Comparison of ENCODE assay signal across 1 cellular context in genomic region chr11:66842896-66843775, GRCh38.
TF ChIP-seq lines count a peak whose summit lies in the region.

A gene with protein sequence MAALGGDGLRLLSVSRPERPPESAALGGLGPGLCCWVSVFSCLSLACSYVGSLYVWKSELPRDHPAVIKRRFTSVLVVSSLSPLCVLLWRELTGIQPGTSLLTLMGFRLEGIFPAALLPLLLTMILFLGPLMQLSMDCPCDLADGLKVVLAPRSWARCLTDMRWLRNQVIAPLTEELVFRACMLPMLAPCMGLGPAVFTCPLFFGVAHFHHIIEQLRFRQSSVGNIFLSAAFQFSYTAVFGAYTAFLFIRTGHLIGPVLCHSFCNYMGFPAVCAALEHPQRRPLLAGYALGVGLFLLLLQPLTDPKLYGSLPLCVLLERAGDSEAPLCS (plus strand): TSS chr11:66843441. CDS start chr11:66843456, 15 bp downstream.

TF ChIP-seq in HepG2, 621 proteins besides CTCF, POLR2A, EP300 and RAD21 (continued from another document and continues in another):
- TF ChIP-seq TEAD3 (CRISPR knock-in tag; optimal IDR thresholded peaks at IDR 0.05; ENCODE audit: borderline replicate concordance) (no peak), MIER3 (CRISPR knock-in tag; IDR thresholded peaks at IDR 0.05; ENCODE audit: borderline replicate concordance) (no peak; the same call in 1 of the 2 replicates), SAFB2 (CRISPR knock-in tag; IDR thresholded peaks at IDR 0.05; ENCODE audit: borderline replicate concordance, low read depth) (peak; percentile 88), POLR2G (IDR thresholded peaks at IDR 0.05; ENCODE audit: low read depth, low read length) (peak; percentile 84), MTF1 (CRISPR knock-in tag; IDR thresholded peaks at IDR 0.05) (no peak), ELF4 (CRISPR knock-in tag; IDR thresholded peaks at IDR 0.05; ENCODE audit: borderline replicate concordance) (peak; percentile 32; the same call in 1 of the 2 replicates), KDM3A (CRISPR knock-in tag; IDR thresholded peaks at IDR 0.05; ENCODE audit: low read depth) (0 out of 2 replicates have a peak, but pooled peaks have one; percentile 70), AHDC1 (CRISPR knock-in tag; IDR thresholded peaks at IDR 0.05; ENCODE audit: borderline replicate concordance) (no peak), HDAC1 (CRISPR knock-in tag; IDR thresholded peaks at IDR 0.05) (no peak; the same call in 1 of the 2 replicates), ZNF160 (CRISPR knock-in tag; IDR thresholded peaks at IDR 0.05) (no peak), SSRP1 (CRISPR knock-in tag; IDR thresholded peaks at IDR 0.05) (no peak), SATB2 (CRISPR knock-in tag; IDR thresholded peaks at IDR 0.05) (no peak; the same call in 1 of the 2 replicates), CBX2 (IDR thresholded peaks at IDR 0.05; ENCODE audit: low read depth, low read length) (no peak), CBX2 (CRISPR knock-in tag; IDR thresholded peaks at IDR 0.05; ENCODE audit: low read depth) (no peak), PBX3 (CRISPR knock-in tag; IDR thresholded peaks at IDR 0.05; ENCODE audit: borderline replicate concordance) (no peak), PRDM15 (CRISPR knock-in tag; IDR thresholded peaks at IDR 0.05) (no peak), ISL2 (CRISPR knock-in tag; IDR thresholded peaks at IDR 0.05) (no peak; the same call in 1 of the 2 replicates), SUZ12 (IDR thresholded peaks at IDR 0.05; ENCODE audit: low read depth, low read length) (no peak), ZBTB20 (CRISPR knock-in tag; IDR thresholded peaks at IDR 0.05; ENCODE audit: borderline replicate concordance, low read depth) (no peak), ZNF337 (CRISPR knock-in tag; IDR thresholded peaks at IDR 0.05; ENCODE audit: borderline replicate concordance, low read depth) (peak; percentile 83; the same call in 1 of the 2 replicates), KLF12 (CRISPR knock-in tag; IDR thresholded peaks at IDR 0.05; ENCODE audit: borderline replicate concordance) (peak; percentile 94; the same call in 1 of the 2 replicates), RFXAP (CRISPR knock-in tag; IDR thresholded peaks at IDR 0.05; ENCODE audit: borderline replicate concordance) (peak; percentile 74), ZSCAN21 (CRISPR knock-in tag; IDR thresholded peaks at IDR 0.05; ENCODE audit: borderline replicate concordance) (peak; percentile 95), ZNF264 (CRISPR knock-in tag; IDR thresholded peaks at IDR 0.05) (no peak), CBFB (CRISPR knock-in tag; IDR thresholded peaks at IDR 0.05) (no peak; the same call in 1 of the 2 replicates), HMG20B (CRISPR knock-in tag; conservative IDR thresholded peaks at IDR 0.05) (no peak), BORCS8-MEF2B (CRISPR knock-in tag; IDR thresholded peaks at IDR 0.05) (peak; percentile 81), HIC2 (CRISPR knock-in tag; IDR thresholded peaks at IDR 0.05; ENCODE audit: low read depth) (no peak)
- TF ChIP-seq, protein P1, sequence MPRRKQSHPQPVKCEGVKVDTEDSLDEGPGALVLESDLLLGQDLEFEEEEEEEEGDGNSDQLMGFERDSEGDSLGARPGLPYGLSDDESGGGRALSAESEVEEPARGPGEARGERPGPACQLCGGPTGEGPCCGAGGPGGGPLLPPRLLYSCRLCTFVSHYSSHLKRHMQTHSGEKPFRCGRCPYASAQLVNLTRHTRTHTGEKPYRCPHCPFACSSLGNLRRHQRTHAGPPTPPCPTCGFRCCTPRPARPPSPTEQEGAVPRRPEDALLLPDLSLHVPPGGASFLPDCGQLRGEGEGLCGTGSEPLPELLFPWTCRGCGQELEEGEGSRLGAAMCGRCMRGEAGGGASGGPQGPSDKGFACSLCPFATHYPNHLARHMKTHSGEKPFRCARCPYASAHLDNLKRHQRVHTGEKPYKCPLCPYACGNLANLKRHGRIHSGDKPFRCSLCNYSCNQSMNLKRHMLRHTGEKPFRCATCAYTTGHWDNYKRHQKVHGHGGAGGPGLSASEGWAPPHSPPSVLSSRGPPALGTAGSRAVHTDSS (CRISPR knock-in tag; conservative IDR thresholded peaks at IDR 0.05), result no peak
- TF ChIP-seq, protein P2, sequence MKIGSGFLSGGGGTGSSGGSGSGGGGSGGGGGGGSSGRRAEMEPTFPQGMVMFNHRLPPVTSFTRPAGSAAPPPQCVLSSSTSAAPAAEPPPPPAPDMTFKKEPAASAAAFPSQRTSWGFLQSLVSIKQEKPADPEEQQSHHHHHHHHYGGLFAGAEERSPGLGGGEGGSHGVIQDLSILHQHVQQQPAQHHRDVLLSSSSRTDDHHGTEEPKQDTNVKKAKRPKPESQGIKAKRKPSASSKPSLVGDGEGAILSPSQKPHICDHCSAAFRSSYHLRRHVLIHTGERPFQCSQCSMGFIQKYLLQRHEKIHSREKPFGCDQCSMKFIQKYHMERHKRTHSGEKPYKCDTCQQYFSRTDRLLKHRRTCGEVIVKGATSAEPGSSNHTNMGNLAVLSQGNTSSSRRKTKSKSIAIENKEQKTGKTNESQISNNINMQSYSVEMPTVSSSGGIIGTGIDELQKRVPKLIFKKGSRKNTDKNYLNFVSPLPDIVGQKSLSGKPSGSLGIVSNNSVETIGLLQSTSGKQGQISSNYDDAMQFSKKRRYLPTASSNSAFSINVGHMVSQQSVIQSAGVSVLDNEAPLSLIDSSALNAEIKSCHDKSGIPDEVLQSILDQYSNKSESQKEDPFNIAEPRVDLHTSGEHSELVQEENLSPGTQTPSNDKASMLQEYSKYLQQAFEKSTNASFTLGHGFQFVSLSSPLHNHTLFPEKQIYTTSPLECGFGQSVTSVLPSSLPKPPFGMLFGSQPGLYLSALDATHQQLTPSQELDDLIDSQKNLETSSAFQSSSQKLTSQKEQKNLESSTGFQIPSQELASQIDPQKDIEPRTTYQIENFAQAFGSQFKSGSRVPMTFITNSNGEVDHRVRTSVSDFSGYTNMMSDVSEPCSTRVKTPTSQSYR (CRISPR knock-in tag; IDR thresholded peaks at IDR 0.05; ENCODE audit: borderline replicate concordance), result no peak
- TF ChIP-seq, protein P3, sequence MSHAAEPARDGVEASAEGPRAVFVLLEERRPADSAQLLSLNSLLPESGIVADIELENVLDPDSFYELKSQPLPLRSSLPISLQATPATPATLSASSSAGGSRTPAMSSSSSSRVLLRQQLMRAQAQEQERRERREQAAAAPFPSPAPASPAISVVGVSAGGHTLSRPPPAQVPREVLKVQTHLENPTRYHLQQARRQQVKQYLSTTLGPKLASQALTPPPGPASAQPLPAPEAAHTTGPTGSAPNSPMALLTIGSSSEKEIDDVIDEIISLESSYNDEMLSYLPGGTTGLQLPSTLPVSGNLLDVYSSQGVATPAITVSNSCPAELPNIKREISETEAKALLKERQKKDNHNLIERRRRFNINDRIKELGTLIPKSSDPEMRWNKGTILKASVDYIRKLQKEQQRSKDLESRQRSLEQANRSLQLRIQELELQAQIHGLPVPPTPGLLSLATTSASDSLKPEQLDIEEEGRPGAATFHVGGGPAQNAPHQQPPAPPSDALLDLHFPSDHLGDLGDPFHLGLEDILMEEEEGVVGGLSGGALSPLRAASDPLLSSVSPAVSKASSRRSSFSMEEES (CRISPR knock-in tag; IDR thresholded peaks at IDR 0.05), result no peak; the same call in 1 of the 2 replicates
- TF ChIP-seq, protein P4, sequence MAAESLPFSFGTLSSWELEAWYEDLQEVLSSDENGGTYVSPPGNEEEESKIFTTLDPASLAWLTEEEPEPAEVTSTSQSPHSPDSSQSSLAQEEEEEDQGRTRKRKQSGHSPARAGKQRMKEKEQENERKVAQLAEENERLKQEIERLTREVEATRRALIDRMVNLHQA (CRISPR knock-in tag; IDR thresholded peaks at IDR 0.05), result no peak
